25 cellular contexts compared by ENCODE assay signal in genomic region chr6:147787407-147787806, GRCh38.
DNase-seq lines count a peak whose midpoint lies in the region; ATAC-seq and TF ChIP-seq lines count a peak whose summit lies in the region.
"Had no signal": no experiment of that assay in that cellular context is flagged by ENCODE, and none has a peak within 500 bp of the region (broad histone marks: within the 10 kb centered on the region; RNA-seq: fewer than 3 reads in every experiment).

No MANE protein-coding gene starts in this region.

- no peak overlapping the region for H3K27ac Mint-ChIP-seq in MCF 10A (ENCODE audit: low read depth, unreplicated experiment)
- no peak overlapping the region for H3K27ac Mint-ChIP-seq in activated T-helper 17 cell treated with anti-CD3 and anti-CD28 coated beads, Interleukin-2, amount 50 U/mL, for 72 hours
- H3K27ac Mint-ChIP-seq: activated CD4-positive, alpha-beta memory T cell treated with anti-CD3 and anti-CD28 coated beads, Interleukin-2, amount 10 ng/mL, durations not matched to agents 7 days and 5 days; CD4-positive, alpha-beta memory T cell had no signal

- H3K27me3 Mint-ChIP-seq in MCF 10A (ENCODE audit: insufficient read depth, unreplicated experiment): no peaks in the 10 kb centered on the region
- H3K27me3 Mint-ChIP-seq in activated T-helper 17 cell treated with anti-CD3 and anti-CD28 coated beads, Interleukin-2, amount 50 U/mL, for 72 hours: peaks cover 7% of the 10 kb centered on the region
- H3K27me3 Mint-ChIP-seq: activated CD4-positive, alpha-beta memory T cell treated with anti-CD3 and anti-CD28 coated beads, Interleukin-2, amount 10 ng/mL, durations not matched to agents 7 days and 5 days; CD4-positive, alpha-beta memory T cell had no signal

- no peak overlapping the region for H3K4me3 Mint-ChIP-seq in MCF 10A (ENCODE audit: unreplicated experiment)
- H3K4me3 Mint-ChIP-seq in activated T-helper 17 cell treated with anti-CD3 and anti-CD28 coated beads, Interleukin-2, amount 50 U/mL, for 72 hours: no peak overlapping the region
- H3K4me3 Mint-ChIP-seq: activated CD4-positive, alpha-beta memory T cell treated with anti-CD3 and anti-CD28 coated beads, Interleukin-2, amount 10 ng/mL, durations not matched to agents 7 days and 5 days; CD4-positive, alpha-beta memory T cell had no signal

- ATAC-seq in foreskin keratinocyte (no peak), GM21619 (IDR thresholded peaks at IDR 0.05; ENCODE audit: unreplicated experiment) (no peak), HG03439 (IDR thresholded peaks at IDR 0.05; ENCODE audit: unreplicated experiment) (no peak)
- ATAC-seq in activated T-helper 17 cell treated with anti-CD3 and anti-CD28 coated beads, Interleukin-2, amount 50 U/mL, for 72 hours (replicated peaks): no peak
- ATAC-seq: heart left ventricle had no signal

- POLR2A ChIA-PET in MCF 10A (lab: Yijun Ruan, JAX): no interaction called here

- DNase-seq in MCF 10A (ENCODE audit: unreplicated experiment): peak; percentile 23
- DNase-seq in breast epithelium (ENCODE audit: low spot score in 2 of 2): no peak
- DNase-seq in NCI-H69 (lab: John Stamatoyannopoulos, UW): peak; percentile 32
- DNase-seq in foreskin keratinocyte: no peak
- no peak for DNase-seq in mucosa of gallbladder (ENCODE audit: low spot score)
- DNase-seq: activated CD4-positive, alpha-beta memory T cell treated with anti-CD3 and anti-CD28 coated beads, Interleukin-2, amount 10 ng/mL, durations not matched to agents 7 days and 5 days; activated T-cell treated with anti-CD3 and anti-CD28 coated beads for 4 hours; adrenal gland; CD4-positive, alpha-beta memory T cell; DMS153; GF-D8; GM23248; heart left ventricle; left ventricle myocardium inferior; NCI-H1105; NCI-H2171 treated with DMSO at 0.1 percent for 48 hours; NCI-H774; occipital lobe; SIG-M5; T-helper 1 cell had no signal

- H3K27me3 ChIP-seq in breast epithelium (no peaks in the 10 kb centered on the region), foreskin keratinocyte (no peaks in the 10 kb centered on the region)
- H3K27me3 ChIP-seq: adrenal gland, heart left ventricle had no signal

- CTCF ChIA-PET in MCF 10A (lab: Yijun Ruan, JAX): interaction anchor here (0.6 to 1.7 kb wide), 2 partner anchors 378 to 431 kb away, joined by 4 to 6 read pairs; no protein-coding TSS in a partner anchor

- intact Hi-C loops in MCF 10A (cut with micrococcal nuclease) (no loop called here), breast epithelium (cut with DNase I; ENCODE audit: low total_unique reads) (no loop called here)

- no peak for TF ChIP-seq CTCF in MCF 10A (IDR thresholded peaks at IDR 0.05; ENCODE audit: unreplicated experiment)
- no peak for TF ChIP-seq CTCF in breast epithelium (IDR thresholded peaks at IDR 0.05)
- TF ChIP-seq CTCF in foreskin keratinocyte (conservative IDR thresholded peaks at IDR 0.05): peak; percentile 15

- H3K4me3 ChIP-seq in breast epithelium: no peak overlapping the region
- H3K4me3 ChIP-seq: adrenal gland, coronary artery, GM23248, heart left ventricle, left ventricle myocardium inferior had no signal

- no peaks in the 10 kb centered on the region for H3K36me3 ChIP-seq in breast epithelium
- H3K36me3 ChIP-seq: adrenal gland, heart left ventricle, left ventricle myocardium inferior had no signal

- no peaks in the 10 kb centered on the region for H3K36me3 Mint-ChIP-seq in MCF 10A (ENCODE audit: insufficient read depth, unreplicated experiment)
- H3K36me3 Mint-ChIP-seq in activated T-helper 17 cell treated with anti-CD3 and anti-CD28 coated beads, Interleukin-2, amount 50 U/mL, for 72 hours (ENCODE audit: low read depth): no peaks in the 10 kb centered on the region
- H3K36me3 Mint-ChIP-seq: CD4-positive, alpha-beta memory T cell had no signal

- H3K4me1 Mint-ChIP-seq in MCF 10A (ENCODE audit: insufficient read depth, unreplicated experiment): no peaks in the 10 kb centered on the region
- H3K4me1 Mint-ChIP-seq in activated T-helper 17 cell treated with anti-CD3 and anti-CD28 coated beads, Interleukin-2, amount 50 U/mL, for 72 hours: no peaks in the 10 kb centered on the region
- H3K4me1 Mint-ChIP-seq: activated CD4-positive, alpha-beta memory T cell treated with anti-CD3 and anti-CD28 coated beads, Interleukin-2, amount 10 ng/mL, durations not matched to agents 7 days and 5 days; CD4-positive, alpha-beta memory T cell had no signal

- H3K9me3 Mint-ChIP-seq in MCF 10A (ENCODE audit: unreplicated experiment): peaks cover 7% of the 10 kb centered on the region
- H3K9me3 Mint-ChIP-seq in activated T-helper 17 cell treated with anti-CD3 and anti-CD28 coated beads, Interleukin-2, amount 50 U/mL, for 72 hours: peaks cover 8% of the 10 kb centered on the region
- H3K9me3 Mint-ChIP-seq: activated CD4-positive, alpha-beta memory T cell treated with anti-CD3 and anti-CD28 coated beads, Interleukin-2, amount 10 ng/mL, durations not matched to agents 7 days and 5 days had no signal

- H3K27ac ChIP-seq in breast epithelium (no peak overlapping the region), foreskin keratinocyte (no peak overlapping the region)
- H3K27ac ChIP-seq: adrenal gland, coronary artery, GM23248, heart left ventricle, KMS-11, left ventricle myocardium inferior had no signal

- TF ChIP-seq POLR2A in breast epithelium (IDR thresholded peaks at IDR 0.05): no peak

- H3K9me3 ChIP-seq in breast epithelium: no peaks in the 10 kb centered on the region
- H3K9me3 ChIP-seq: adrenal gland had no signal

- no peaks in the 10 kb centered on the region for H3K4me1 ChIP-seq in breast epithelium
- H3K4me1 ChIP-seq in foreskin keratinocyte: no peaks in the 10 kb centered on the region
- H3K4me1 ChIP-seq: adrenal gland, heart left ventricle, left ventricle myocardium inferior had no signal

- BruUV-seq in MCF 10A (replicated peaks; lab: Mats Ljungman, UMichigan): no TSS peak

Comparison
In these comparisons a context has a peak if more than half of its experiments do, and no peak if none do; other contexts are left out.
1. DNase-seq: peak in MCF 10A (single experiment) and NCI-H69 (single experiment); none in breast epithelium (0 of 2), foreskin keratinocyte (0 of 2) and mucosa of gallbladder (single experiment).